In the genomic region with DNA sequence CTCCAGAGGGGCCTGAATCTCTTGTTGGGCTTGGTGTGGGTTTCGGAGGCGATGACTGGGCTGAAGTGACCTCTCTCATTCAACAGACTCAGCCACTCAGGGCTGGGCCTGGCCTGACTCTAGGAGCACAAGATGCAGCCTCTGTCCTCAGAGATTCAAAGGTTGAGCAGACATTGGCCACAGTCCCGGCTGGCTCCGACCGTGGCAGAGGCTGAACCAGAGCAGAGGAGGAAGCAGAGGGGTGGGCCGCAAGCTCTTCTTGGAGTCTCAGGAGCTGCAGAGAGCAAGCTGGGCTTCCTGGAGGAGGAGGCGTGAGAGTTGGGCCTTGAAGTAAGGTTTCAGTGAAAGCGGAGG, we compare ENCODE assay signal across 11 cellular contexts. TPM values are rescaled to one million over a fixed set of nuclear protein-coding genes. Genes with fewer than 3 reads are reported as not detected.
DNase-seq lines count a peak whose midpoint lies in the region; ATAC-seq and TF ChIP-seq lines count a peak whose summit lies in the region.
"Had no signal": no experiment of that assay in that cellular context is flagged by ENCODE, and none has a peak within 500 bp of the region (broad histone marks: within the 10 kb centered on the region; RNA-seq: fewer than 3 reads in every experiment).

No MANE protein-coding gene starts in this region.

- TF ChIP-seq POLR2A in adrenal gland (IDR thresholded peaks at IDR 0.05) (no peak), vagina (IDR thresholded peaks at IDR 0.05) (no peak)

- H3K27me3 ChIP-seq in adrenal gland (no peaks in the 10 kb centered on the region), mesenchymal stem cell (ENCODE audit: control insufficient read depth in 1 of 2, insufficient read depth in 1 of 2, low read length in 2 of 2) (peaks cover 8 to 36% of the 10 kb centered on the region in 2 experiments), vagina (no peaks in the 10 kb centered on the region)

- H3K23ac ChIP-seq in mesenchymal stem cell (ENCODE audit: low read length in 2 of 2), result no peak overlapping the region

- no peak overlapping the region for H2BK12ac ChIP-seq in mesenchymal stem cell (ENCODE audit: low read length in 2 of 2)

- H3K4ac ChIP-seq in mesenchymal stem cell (ENCODE audit: low read depth in 1 of 2, low read length in 2 of 2), result no peak overlapping the region

- peak overlapping the region; percentile 94 to 95 for H3K27ac Mint-ChIP-seq in natural killer cell treated with Interleukin-12 subunit alpha and Interleukin-12 subunit beta and Interleukin-15 and Interleukin-18, amount 100 ng/mL, for 72 hours
- peak overlapping the region in 1 of 2 donors; percentile 72 for H3K27ac Mint-ChIP-seq in natural killer cell

- peak overlapping the region; percentile 31 for H3K9ac ChIP-seq in mesenchymal stem cell (ENCODE audit: low read length)

- H4K91ac ChIP-seq in mesenchymal stem cell (ENCODE audit: low read length), result no peak overlapping the region

- no peak overlapping the region for H2BK120ac ChIP-seq in mesenchymal stem cell (ENCODE audit: low read depth, low read length)

- H3K4me1 Mint-ChIP-seq in natural killer cell treated with Interleukin-12 subunit alpha and Interleukin-12 subunit beta and Interleukin-15 and Interleukin-18, amount 100 ng/mL, for 72 hours (ENCODE audit: low read depth in 2 of 2), result peaks cover 71 to 80% of the 10 kb centered on the region in 2 donors
- H3K4me1 Mint-ChIP-seq in natural killer cell, result peaks cover 17 to 22% of the 10 kb centered on the region in 2 donors

- peak overlapping the region; percentile 74 for H3K4me3 Mint-ChIP-seq in natural killer cell treated with Interleukin-12 subunit alpha and Interleukin-12 subunit beta and Interleukin-15 and Interleukin-18, amount 100 ng/mL, for 72 hours
- no peak overlapping the region for H3K4me3 Mint-ChIP-seq in natural killer cell

- no peak for ATAC-seq in natural killer cell treated with Interleukin-12 subunit alpha and Interleukin-12 subunit beta and Interleukin-15 and Interleukin-18, amount 100 ng/mL, for 72 hours
- no peak for ATAC-seq in natural killer cell
- ATAC-seq in GM19452 (IDR thresholded peaks at IDR 0.05; ENCODE audit: unreplicated experiment), result no peak

- DNase-seq in natural killer cell treated with Interleukin-12 subunit alpha and Interleukin-12 subunit beta and Interleukin-15 and Interleukin-18, amount 100 ng/mL, for 72 hours (ENCODE audit: low spot score), result no peak
- DNase-seq in natural killer cell, result no peak
- DNase-seq in adrenal gland, result peak; percentile 33 to 69 (median 53)
- DNase-seq in mesenchymal stem cell, result no peak
- DNase-seq in vagina (ENCODE audit: extremely low spot score in 2 of 2), result no peak
- no peak for DNase-seq in NCI-H2171 (lab: John Stamatoyannopoulos, UW)
- DNase-seq in G401 (ENCODE audit: low spot score), result no peak

- H3K4me3 ChIP-seq in adrenal gland, result no peak overlapping the region
- H3K4me3 ChIP-seq in mesenchymal stem cell (ENCODE audit: insufficient read depth in 1 of 2, low read depth in 1 of 2, low read length in 2 of 2), result no peak overlapping the region
- H3K4me3 ChIP-seq in vagina, result no peak overlapping the region
- H3K4me3 ChIP-seq: prostate gland, SK-N-MC had no signal

- H2BK5ac ChIP-seq in mesenchymal stem cell (ENCODE audit: low read depth, low read length, poor library complexity, severe bottlenecking), result no peak overlapping the region

- H3K36me3 Mint-ChIP-seq in natural killer cell treated with Interleukin-12 subunit alpha and Interleukin-12 subunit beta and Interleukin-15 and Interleukin-18, amount 100 ng/mL, for 72 hours, result peaks cover 8% of the 10 kb centered on the region
- H3K36me3 Mint-ChIP-seq in natural killer cell, result no peaks in the 10 kb centered on the region
- H3K36me3 Mint-ChIP-seq: activated naive CD8-positive, alpha-beta T cell had no signal

- H3K4me1 ChIP-seq in adrenal gland (replicated peaks in 1 of 2), result peaks cover 4 to 8% of the 10 kb centered on the region in 2 donors
- peaks cover 9% of the 10 kb centered on the region for H3K4me1 ChIP-seq in mesenchymal stem cell (ENCODE audit: control insufficient read depth, insufficient read depth, low read depth, low read length)
- H3K4me1 ChIP-seq in vagina, result peaks cover 11% of the 10 kb centered on the region
- H3K4me1 ChIP-seq: prostate gland had no signal

- no peak overlapping the region for H2AFZ ChIP-seq in mesenchymal stem cell (ENCODE audit: low read depth, low read length)

- H3K18ac ChIP-seq in mesenchymal stem cell (ENCODE audit: low read depth in 1 of 2, low read length in 2 of 2), result no peak overlapping the region

- H2AK5ac ChIP-seq in mesenchymal stem cell (ENCODE audit: low read length, severe bottlenecking), result no peak overlapping the region

- H2BK15ac ChIP-seq in mesenchymal stem cell (ENCODE audit: low read depth, poor library complexity, severe bottlenecking), result no peak overlapping the region

- H3K27me3 Mint-ChIP-seq in natural killer cell treated with Interleukin-12 subunit alpha and Interleukin-12 subunit beta and Interleukin-15 and Interleukin-18, amount 100 ng/mL, for 72 hours, result peaks cover 7 to 8% of the 10 kb centered on the region in 2 donors
- H3K27me3 Mint-ChIP-seq in natural killer cell (ENCODE audit: low read depth in 2 of 2), result peaks cover 7 to 8% of the 10 kb centered on the region in 2 donors
- H3K27me3 Mint-ChIP-seq: activated naive CD8-positive, alpha-beta T cell had no signal

- no peak overlapping the region for H3K4me2 ChIP-seq in mesenchymal stem cell (ENCODE audit: low read length, poor library complexity, severe bottlenecking)

- no peaks in the 10 kb centered on the region for H3K79me1 ChIP-seq in mesenchymal stem cell (replicated peaks; ENCODE audit: low read length, poor library complexity, severe bottlenecking)

- TF ChIP-seq CTCF in natural killer cell (IDR thresholded peaks at IDR 0.05) (no peak), adrenal gland (IDR thresholded peaks at IDR 0.05) (no peak), vagina (IDR thresholded peaks at IDR 0.05) (no peak)

- H3K9me3 Mint-ChIP-seq in natural killer cell treated with Interleukin-12 subunit alpha and Interleukin-12 subunit beta and Interleukin-15 and Interleukin-18, amount 100 ng/mL, for 72 hours, result no peaks in the 10 kb centered on the region
- H3K9me3 Mint-ChIP-seq in natural killer cell, result no peaks in the 10 kb centered on the region

- intact Hi-C loops in natural killer cell (cut with micrococcal nuclease) (loop anchor here (1.0 kb wide), 3 partner anchors 21 to 1140 kb away; no protein-coding TSS in a partner anchor), adrenal gland (cut with DNase I) (no loop called here), vagina (cut with DNase I) (no loop called here)

- no peaks in the 10 kb centered on the region for H3K9me3 ChIP-seq in adrenal gland (replicated peaks in 1 of 3)
- H3K9me3 ChIP-seq in mesenchymal stem cell (ENCODE audit: control insufficient read depth, low read length), result no peaks in the 10 kb centered on the region
- H3K9me3 ChIP-seq in vagina, result no peaks in the 10 kb centered on the region
- H3K9me3 ChIP-seq: prostate gland had no signal

- H3K36me3 ChIP-seq in adrenal gland (replicated peaks in 1 of 2) (no peaks in the 10 kb centered on the region), mesenchymal stem cell (ENCODE audit: control insufficient read depth in 1 of 2, insufficient read depth in 2 of 2, low read depth in 1 of 2, low read length in 2 of 2) (no peaks in the 10 kb centered on the region), vagina (no peaks in the 10 kb centered on the region)
- H3K36me3 ChIP-seq: prostate gland had no signal

- WGBS in adrenal gland, 4 donors, result 29 to 76% (median 32%) methylated on average over 2 to 8 of the region's 8 CpGs
- WGBS in mesenchymal stem cell, result 69% methylated on average over 8 of the region's 8 CpGs

- H4K8ac ChIP-seq in mesenchymal stem cell (ENCODE audit: low read length), result no peak overlapping the region

- H3K27ac ChIP-seq in adrenal gland (peak overlapping the region in 2 of 5 donors; percentile 51 to 52), mesenchymal stem cell (ENCODE audit: low read length, poor library complexity, severe bottlenecking) (no peak overlapping the region), vagina (peak overlapping the region; percentile 66)
- H3K27ac ChIP-seq: prostate gland, SK-N-MC had no signal

- no peak overlapping the region for H3K14ac ChIP-seq in mesenchymal stem cell (ENCODE audit: low read length in 2 of 2)

- in situ Hi-C loops in G401 (cut with HindIII; ENCODE audit: low sequenced_read_pairs), result no loop called here

RNA-seq across cellular contexts. Expression of a gene that starts 37.7 kb away (rescaled TPM):
- total RNA-seq in natural killer cell treated with Interleukin-12 subunit alpha and Interleukin-12 subunit beta and Interleukin-15 and Interleukin-18, amount 100 ng/mL, for 72 hours, result 10 to 100 TPM; 56.9 to 62.2 TPM
- total RNA-seq in natural killer cell (10 to 100 TPM; 17.3 to 23.2 (median 20.7) TPM), adrenal gland (10 to 100 TPM; 44.9 to 95.8 (median 60.8) TPM), vagina (30.0 TPM)
- polyA plus RNA-seq in adrenal gland, result 100 to 1,000 TPM in 1 of 3 donors, 10 to 100 TPM in 2; 19.2 to 144 (median 28.2) TPM
- 42.9 TPM for polyA plus RNA-seq in mesenchymal stem cell (2013, experiment 1 of 2)
- polyA plus RNA-seq in mesenchymal stem cell (2013, experiment 2 of 2), result 44.0 TPM
- total RNA-seq in G401 (2014; rRNA removed; shearing (Covaris generic)), result 24.3 and 34.5 TPM in 2 replicates

RNA-seq across cellular contexts. Expression of a gene that starts 38.0 kb away (rescaled TPM):
- 100 to 1,000 TPM; 176 to 255 TPM for total RNA-seq in natural killer cell treated with Interleukin-12 subunit alpha and Interleukin-12 subunit beta and Interleukin-15 and Interleukin-18, amount 100 ng/mL, for 72 hours
- total RNA-seq in natural killer cell, result 10 to 100 TPM; 78.9 to 95.1 (median 93.8) TPM
- total RNA-seq in adrenal gland, result 100 to 1,000 TPM in 6 of 8 donors, 10 to 100 TPM in 2; 33.2 to 296 (median 137) TPM
- polyA plus RNA-seq in adrenal gland, result 100 to 1,000 TPM; 206 to 371 (median 254) TPM
- 670 TPM for polyA plus RNA-seq in mesenchymal stem cell (2013, experiment 1 of 2)
- 669 TPM for polyA plus RNA-seq in mesenchymal stem cell (2013, experiment 2 of 2)
- 80.8 TPM for total RNA-seq in vagina
- total RNA-seq in G401 (2014; rRNA removed; shearing (Covaris generic)), result 84.4 and 164 TPM in 2 replicates

Comparison
In these comparisons a context has a peak if more than half of its experiments do, and no peak if none do; other contexts are left out.
1. DNase-seq: peak in adrenal gland (7 of 7); none in natural killer cell treated with Interleukin-12 subunit alpha and Interleukin-12 subunit beta and Interleukin-15 and Interleukin-18, amount 100 ng/mL, for 72 hours (single experiment), natural killer cell (single experiment), mesenchymal stem cell (single experiment), vagina (0 of 2), NCI-H2171 (single experiment) and G401 (single experiment).